33 cellular contexts compared by ENCODE assay signal in genomic region chr4:119932277-119932676, GRCh38.
"Had no signal": no experiment of that assay in that cellular context is flagged by ENCODE, and none has a peak within 500 bp of the region (broad histone marks: within the 10 kb centered on the region; RNA-seq: fewer than 3 reads in every experiment).

No MANE protein-coding gene starts in this region.

- H3K36me3 Mint-ChIP-seq: activated naive CD8-positive, alpha-beta T cell; naive thymus-derived CD8-positive, alpha-beta T cell; stimulated activated memory B cell treated with anti-CD40 and anti-IgM and Interleukin-4, amounts not matched to agents 10 μg/mL and 1 μg/mL and 100 μg/mL, for 72 hours; type B pancreatic cell had no signal

- H3K4me1 Mint-ChIP-seq: naive thymus-derived CD8-positive, alpha-beta T cell; neural crest cell; stimulated activated memory B cell treated with anti-CD40 and anti-IgM and Interleukin-4, amounts not matched to agents 10 μg/mL and 1 μg/mL and 100 μg/mL, for 72 hours; stimulated activated naive CD8-positive, alpha-beta T cell treated with anti-CD3 and anti-CD28 coated beads, Interleukin-15, amount 100 ng/mL, for 72 hours had no signal

- H3K27ac Mint-ChIP-seq: activated naive CD8-positive, alpha-beta T cell; stimulated activated memory B cell treated with anti-CD40 and anti-IgM and Interleukin-4, amounts not matched to agents 10 μg/mL and 1 μg/mL and 100 μg/mL, for 72 hours; type B pancreatic cell had no signal

- H3K4me1 ChIP-seq: esophagus muscularis mucosa, left lung, lower lobe of right lung, parathyroid adenoma, right atrium auricular region, uterus had no signal

- H3K27ac ChIP-seq: esophagus muscularis mucosa, left lung, lower lobe of right lung, parathyroid adenoma, right atrium auricular region, uterus, VCaP had no signal

- DNase-seq: activated CD4-positive, alpha-beta T cell treated with anti-CD3 and anti-CD28 coated beads for 4 hours; activated CD4-positive, alpha-beta T cell treated with anti-CD3 and anti-CD28 coated beads, Interleukin-2, amount 50 U/mL, for 48 hours; activated CD8-positive, alpha-beta memory T cell treated with anti-CD3 and anti-CD28 coated beads for 24 hours; activated effector memory CD4-positive, alpha-beta T cell treated with Interleukin-2 at 50 U/mL for 16 hours; activated naive CD4-positive, alpha-beta T cell treated with Interleukin-2 at 50 U/mL for 16 hours; anterior cingulate cortex; dermis blood vessel endothelial cell; effector CD4-positive, alpha-beta T cell; glutamatergic neuron; left lung; lower lobe of right lung; mesenchymal stem cell; naive thymus-derived CD8-positive, alpha-beta T cell; nucleus accumbens; stimulated activated CD4-positive, alpha-beta T cell treated with anti-CD3 and anti-CD28 coated beads, Interleukin-1b, Interleukin-23, amount 100 ng/mL, for 48 hours; stimulated activated CD4-positive, alpha-beta T cell treated with anti-CD3 and anti-CD28 coated beads, Interleukin-4, amount 100 ng/mL, for 4 hours; stimulated activated CD8-positive, alpha-beta memory T cell treated with anti-CD3 and anti-CD28 coated beads, Interleukin-4, amount 100 ng/mL, for 48 hours; stimulated activated naive CD8-positive, alpha-beta T cell treated with anti-CD3 and anti-CD28 coated beads, Interleukin-15, amount 100 ng/mL, for 72 hours; substantia nigra; uterus had no signal

- H3K36me3 ChIP-seq: esophagus muscularis mucosa, left lung, lower lobe of right lung, right atrium auricular region, uterus had no signal

- H3K4me3 ChIP-seq: esophagus muscularis mucosa, left lung, lower lobe of right lung, right atrium auricular region, smooth muscle cell, uterus had no signal

- H3K9me3 Mint-ChIP-seq: naive thymus-derived CD8-positive, alpha-beta T cell; neural crest cell; stimulated activated memory B cell treated with anti-CD40 and anti-IgM and Interleukin-4, amounts not matched to agents 10 μg/mL and 1 μg/mL and 100 μg/mL, for 72 hours; stimulated activated naive CD8-positive, alpha-beta T cell treated with anti-CD3 and anti-CD28 coated beads, Interleukin-15, amount 100 ng/mL, for 72 hours; type B pancreatic cell had no signal

- FAIRE-seq: bronchial epithelial cell, colon, frontal cortex, islet of Langerhans had no signal

- H3K4me3 Mint-ChIP-seq: activated naive CD8-positive, alpha-beta T cell; naive thymus-derived CD8-positive, alpha-beta T cell; neural crest cell; stimulated activated memory B cell treated with anti-CD40 and anti-IgM and Interleukin-4, amounts not matched to agents 10 μg/mL and 1 μg/mL and 100 μg/mL, for 72 hours; stimulated activated naive CD8-positive, alpha-beta T cell treated with anti-CD3 and anti-CD28 coated beads, Interleukin-15, amount 100 ng/mL, for 72 hours; type B pancreatic cell had no signal

- ATAC-seq: left lung; lower lobe of right lung; naive thymus-derived CD8-positive, alpha-beta T cell; stimulated activated memory B cell treated with anti-CD40 and anti-IgM and Interleukin-4, amounts not matched to agents 10 μg/mL and 1 μg/mL and 100 μg/mL, for 72 hours; stimulated activated naive CD8-positive, alpha-beta T cell treated with anti-CD3 and anti-CD28 coated beads, Interleukin-15, amount 100 ng/mL, for 72 hours had no signal

- H3K27me3 Mint-ChIP-seq: stimulated activated memory B cell treated with anti-CD40 and anti-IgM and Interleukin-4, amounts not matched to agents 10 μg/mL and 1 μg/mL and 100 μg/mL, for 72 hours had no signal

- H3K9me3 ChIP-seq: esophagus muscularis mucosa, left lung, lower lobe of right lung, right atrium auricular region, uterus had no signal

- H3K27me3 ChIP-seq: esophagus muscularis mucosa, left lung, right atrium auricular region, uterus had no signal
